In the genomic region with DNA sequence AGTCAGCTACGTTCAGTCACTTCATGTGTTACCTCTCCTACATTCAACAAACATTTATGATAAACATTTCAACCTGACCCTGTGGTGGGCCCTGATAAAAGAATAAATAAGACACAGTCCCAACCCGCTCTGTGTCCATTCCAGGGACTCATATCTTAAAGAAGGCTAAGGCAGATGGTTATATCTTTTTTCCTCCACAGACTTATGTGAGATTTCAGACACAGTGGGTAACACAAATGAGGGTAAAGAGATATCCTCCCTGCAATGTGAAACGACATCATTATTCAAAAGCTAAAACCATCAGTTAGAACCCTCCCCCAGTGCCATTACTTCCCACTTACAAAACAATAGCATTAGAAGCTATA, we compare ENCODE assay signal across 1 cellular context.
TF ChIP-seq lines count a peak whose summit lies in the region.

No MANE protein-coding gene starts in this region.

TF ChIP-seq in HepG2, 621 proteins besides CTCF, POLR2A, EP300 and RAD21:
- TF ChIP-seq HCFC1 (IDR thresholded peaks at IDR 0.05; ENCODE audit: low read depth, low read length) (no peak), PLRG1 (conservative IDR thresholded peaks at IDR 0.05) (no peak), TIGD3 (CRISPR knock-in tag; IDR thresholded peaks at IDR 0.05; ENCODE audit: borderline replicate concordance) (no peak), WIZ (CRISPR knock-in tag; IDR thresholded peaks at IDR 0.05) (no peak), TRIM24 (CRISPR knock-in tag; IDR thresholded peaks at IDR 0.05) (no peak), GMEB1 (CRISPR knock-in tag; IDR thresholded peaks at IDR 0.05; ENCODE audit: borderline replicate concordance) (no peak), TEAD2 (CRISPR knock-in tag; IDR thresholded peaks at IDR 0.05) (no peak), ZNF782 (CRISPR knock-in tag; IDR thresholded peaks at IDR 0.05; ENCODE audit: borderline replicate concordance) (no peak), EEA1 (CRISPR knock-in tag; IDR thresholded peaks at IDR 0.05; ENCODE audit: borderline replicate concordance) (no peak), PAXIP1 (CRISPR knock-in tag; conservative IDR thresholded peaks at IDR 0.05) (no peak), SIX4 (CRISPR knock-in tag; IDR thresholded peaks at IDR 0.05) (no peak), MAZ (IDR thresholded peaks at IDR 0.05; ENCODE audit: borderline replicate concordance, low read depth, low read length) (no peak), MAZ (CRISPR knock-in tag; IDR thresholded peaks at IDR 0.05; ENCODE audit: low read depth) (no peak), ZNF136 (CRISPR knock-in tag; IDR thresholded peaks at IDR 0.05; ENCODE audit: low read depth) (no peak), ZBTB42 (CRISPR knock-in tag; IDR thresholded peaks at IDR 0.05) (no peak), ETV6 (CRISPR knock-in tag; conservative IDR thresholded peaks at IDR 0.05) (no peak), ZNF766 (CRISPR knock-in tag; IDR thresholded peaks at IDR 0.05; ENCODE audit: borderline replicate concordance) (no peak), ZNF615 (CRISPR knock-in tag; IDR thresholded peaks at IDR 0.05; ENCODE audit: borderline replicate concordance) (no peak), SP140L (CRISPR knock-in tag; IDR thresholded peaks at IDR 0.05; ENCODE audit: borderline replicate concordance) (no peak)
- TF ChIP-seq, protein P1, sequence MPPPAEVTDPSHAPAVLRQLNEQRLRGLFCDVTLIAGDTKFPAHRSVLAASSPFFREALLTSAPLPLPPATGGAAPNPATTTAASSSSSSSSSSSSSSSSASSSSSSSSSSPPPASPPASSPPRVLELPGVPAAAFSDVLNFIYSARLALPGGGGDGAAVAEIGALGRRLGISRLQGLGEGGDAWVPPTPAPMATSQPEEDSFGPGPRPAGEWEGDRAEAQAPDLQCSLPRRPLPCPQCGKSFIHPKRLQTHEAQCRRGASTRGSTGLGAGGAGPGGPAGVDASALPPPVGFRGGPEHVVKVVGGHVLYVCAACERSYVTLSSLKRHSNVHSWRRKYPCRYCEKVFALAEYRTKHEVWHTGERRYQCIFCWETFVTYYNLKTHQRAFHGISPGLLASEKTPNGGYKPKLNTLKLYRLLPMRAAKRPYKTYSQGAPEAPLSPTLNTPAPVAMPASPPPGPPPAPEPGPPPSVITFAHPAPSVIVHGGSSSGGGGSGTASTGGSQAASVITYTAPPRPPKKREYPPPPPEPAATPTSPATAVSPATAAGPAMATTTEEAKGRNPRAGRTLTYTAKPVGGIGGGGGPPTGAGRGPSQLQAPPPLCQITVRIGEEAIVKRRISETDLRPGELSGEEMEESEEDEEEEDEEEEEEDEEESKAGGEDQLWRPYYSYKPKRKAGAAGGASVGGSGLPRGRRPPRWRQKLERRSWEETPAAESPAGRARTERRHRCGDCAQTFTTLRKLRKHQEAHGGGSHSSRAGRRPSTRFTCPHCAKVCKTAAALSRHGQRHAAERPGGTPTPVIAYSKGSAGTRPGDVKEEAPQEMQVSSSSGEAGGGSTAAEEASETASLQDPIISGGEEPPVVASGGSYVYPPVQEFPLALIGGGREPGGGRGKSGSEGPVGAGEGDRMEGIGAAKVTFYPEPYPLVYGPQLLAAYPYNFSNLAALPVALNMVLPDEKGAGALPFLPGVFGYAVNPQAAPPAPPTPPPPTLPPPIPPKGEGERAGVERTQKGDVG (CRISPR knock-in tag; IDR thresholded peaks at IDR 0.05; ENCODE audit: borderline replicate concordance) = no peak
- TF ChIP-seq, protein P2, sequence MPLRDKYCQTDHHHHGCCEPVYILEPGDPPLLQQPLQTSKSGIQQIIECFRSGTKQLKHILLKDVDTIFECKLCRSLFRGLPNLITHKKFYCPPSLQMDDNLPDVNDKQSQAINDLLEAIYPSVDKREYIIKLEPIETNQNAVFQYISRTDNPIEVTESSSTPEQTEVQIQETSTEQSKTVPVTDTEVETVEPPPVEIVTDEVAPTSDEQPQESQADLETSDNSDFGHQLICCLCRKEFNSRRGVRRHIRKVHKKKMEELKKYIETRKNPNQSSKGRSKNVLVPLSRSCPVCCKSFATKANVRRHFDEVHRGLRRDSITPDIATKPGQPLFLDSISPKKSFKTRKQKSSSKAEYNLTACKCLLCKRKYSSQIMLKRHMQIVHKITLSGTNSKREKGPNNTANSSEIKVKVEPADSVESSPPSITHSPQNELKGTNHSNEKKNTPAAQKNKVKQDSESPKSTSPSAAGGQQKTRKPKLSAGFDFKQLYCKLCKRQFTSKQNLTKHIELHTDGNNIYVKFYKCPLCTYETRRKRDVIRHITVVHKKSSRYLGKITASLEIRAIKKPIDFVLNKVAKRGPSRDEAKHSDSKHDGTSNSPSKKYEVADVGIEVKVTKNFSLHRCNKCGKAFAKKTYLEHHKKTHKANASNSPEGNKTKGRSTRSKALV (CRISPR knock-in tag; IDR thresholded peaks at IDR 0.05) = no peak
